ENCODE assay signal across 9 cellular contexts in the genomic region with DNA sequence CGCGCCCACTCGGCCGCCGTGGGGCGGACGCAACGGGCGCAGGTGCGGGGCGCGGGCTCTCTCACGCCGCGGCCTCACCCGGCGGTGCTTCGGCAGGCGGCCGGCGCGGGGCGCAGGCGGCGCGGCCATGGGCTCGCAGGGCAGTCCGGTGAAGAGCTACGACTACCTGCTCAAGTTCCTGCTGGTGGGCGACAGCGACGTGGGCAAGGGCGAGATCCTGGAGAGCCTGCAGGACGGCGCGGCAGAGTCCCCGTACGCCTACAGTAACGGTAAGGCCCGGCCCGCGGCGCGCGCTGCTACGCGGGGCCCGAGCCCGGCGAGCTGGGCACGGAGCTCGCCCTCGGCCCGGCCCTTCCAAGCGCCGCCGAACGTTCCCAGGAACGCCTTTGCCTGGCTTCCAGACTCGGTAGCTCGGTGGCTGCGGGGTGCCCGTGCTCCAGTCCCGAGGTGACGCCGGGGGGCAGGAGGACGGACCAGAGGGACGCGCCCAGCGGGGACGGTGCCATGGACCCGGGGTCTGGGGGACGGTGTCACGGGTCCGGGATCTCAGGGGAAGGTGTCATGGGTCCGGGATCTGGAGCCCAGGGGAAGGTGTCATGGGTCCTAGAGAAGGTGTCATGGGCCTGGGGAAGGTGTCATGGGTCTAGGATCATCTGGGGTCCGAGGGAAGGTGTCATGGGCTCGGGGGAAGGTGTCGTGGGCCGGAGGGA. TPM values are rescaled to one million over a fixed set of nuclear protein-coding genes. Genes with fewer than 3 reads are reported as not detected.
DNase-seq lines count a peak whose midpoint lies in the region; ATAC-seq, FAIRE-seq and TF ChIP-seq lines count a peak whose summit lies in the region.
"Had no signal": no experiment of that assay in that cellular context is flagged by ENCODE, and none has a peak within 500 bp of the region (broad histone marks: within the 10 kb centered on the region; RNA-seq: fewer than 3 reads in every experiment).

No MANE protein-coding gene starts in this region.

- peak overlapping the region; percentile 91 for H3K4me3 Mint-ChIP-seq in natural killer cell

- intact Hi-C loops in natural killer cell (cut with micrococcal nuclease): no loop called here

- FAIRE-seq in frontal cortex (lab: Jason Lieb, UNC): no peak
- FAIRE-seq: colon had no signal

- peak overlapping the region; percentile 92 to 98 for H3K9ac ChIP-seq in duodenal mucosa (ENCODE audit: low read depth in 1 of 2, low read length in 2 of 2)

- peak overlapping the region; percentile 98 to 99 for H3K27ac Mint-ChIP-seq in natural killer cell

- no peaks in the 10 kb centered on the region for H3K9me3 Mint-ChIP-seq in natural killer cell

- no peaks in the 10 kb centered on the region for H3K36me3 Mint-ChIP-seq in natural killer cell

- no peaks in the 10 kb centered on the region for H3K27me3 Mint-ChIP-seq in natural killer cell (ENCODE audit: low read depth in 2 of 2)

- H3K9me3 ChIP-seq in MG63 (no peaks in the 10 kb centered on the region), duodenal mucosa (ENCODE audit: control insufficient read depth in 1 of 2, low read length in 2 of 2) (no peaks in the 10 kb centered on the region)

- H3K4me1 ChIP-seq in duodenal mucosa (ENCODE audit: control insufficient read depth in 1 of 2, insufficient read depth in 2 of 2, low read length in 2 of 2): peaks cover 48 to 61% of the 10 kb centered on the region in 2 donors

- peak overlapping the region; percentile 62 for H3K4me3 ChIP-seq in MG63
- H3K4me3 ChIP-seq in duodenal mucosa (ENCODE audit: low read depth in 1 of 2, low read length in 2 of 2): peak overlapping the region; percentile 79 to 86

- H3K36me3 ChIP-seq in MG63: peaks cover 10% of the 10 kb centered on the region
- no peaks in the 10 kb centered on the region for H3K36me3 ChIP-seq in duodenal mucosa (ENCODE audit: control insufficient read depth in 1 of 2, insufficient read depth in 2 of 2, low read length in 2 of 2)

- no peak for TF ChIP-seq CTCF in natural killer cell (IDR thresholded peaks at IDR 0.05)

- H3K27me3 ChIP-seq in MG63 (no peaks in the 10 kb centered on the region), duodenal mucosa (ENCODE audit: control insufficient read depth in 1 of 2, insufficient read depth in 2 of 2, low read length in 2 of 2) (peaks cover 3 to 4% of the 10 kb centered on the region in 2 donors)

- peak overlapping the region; percentile 87 for H3K27ac ChIP-seq in duodenal mucosa (ENCODE audit: low read depth, low read length)

- peaks cover 17 to 52% of the 10 kb centered on the region in 2 donors for H3K4me1 Mint-ChIP-seq in natural killer cell

- ATAC-seq in natural killer cell: no peak

- DNase-seq in NCI-H1092 treated with DMSO at 0.1 percent for 48 hours (lab: John Stamatoyannopoulos, UW) (peak; percentile 37), NCI-H1092 (lab: John Stamatoyannopoulos, UW) (no peak), MG63 (no peak), natural killer cell (no peak), frontal cortex (ENCODE audit: low spot score in 2 of 2) (no peak), germinal center (ENCODE audit: low spot score) (no peak)
- DNase-seq in stimulated activated CD4-positive, alpha-beta T cell treated with anti-CD3 and anti-CD28 coated beads, Interleukin-4, amount 100 ng/mL, for 4 hours: no peak

RNA-seq across cellular contexts. Expression of gene RAB40C, which starts 0.5 kb away (rescaled TPM):
- 12.4 and 20.8 TPM in 2 replicates for total RNA-seq in MG63 (2014; rRNA removed; shearing (Covaris generic); ENCODE audit: low replicate concordance)
- total RNA-seq in natural killer cell: 10 to 100 TPM; 12.7 to 20.8 (median 20.0) TPM
- total RNA-seq in frontal cortex: 25.3 TPM

RNA-seq across cellular contexts. Expression of gene PIGQ, which starts 20.6 kb away (rescaled TPM):
- 13.1 and 31.7 TPM in 2 replicates for total RNA-seq in MG63 (2014; rRNA removed; shearing (Covaris generic); ENCODE audit: low replicate concordance)
- total RNA-seq in natural killer cell (10 to 100 TPM; 27.6 to 40.5 (median 37.0) TPM), frontal cortex (16.7 TPM)

RNA-seq across cellular contexts. Expression of gene NHLRC4, which starts 23.5 kb away (rescaled TPM):
- total RNA-seq in MG63 (2014; rRNA removed; shearing (Covaris generic); ENCODE audit: low replicate concordance): not detected in 2 replicates
- total RNA-seq in natural killer cell: under 1 TPM; 0.28 to 0.75 (median 0.35) TPM
- total RNA-seq in frontal cortex: 0.41 TPM

RNA-seq across cellular contexts. Expression of gene PRR35, which starts 30.1 kb away (rescaled TPM):
- total RNA-seq in MG63 (2014; rRNA removed; shearing (Covaris generic); ENCODE audit: low replicate concordance): not detected in 2 replicates
- total RNA-seq in natural killer cell: under 1 TPM in 1 of 3 donors, not detected in 2; 0.20 TPM
- not detected for total RNA-seq in frontal cortex

RNA-seq across cellular contexts. Expression of gene WFIKKN1, which starts 40.5 kb away (rescaled TPM):
- not detected in 2 replicates for total RNA-seq in MG63 (2014; rRNA removed; shearing (Covaris generic); ENCODE audit: low replicate concordance)
- total RNA-seq in natural killer cell (1 to 10 TPM in 1 of 3 donors, under 1 TPM in 2; 0.60 to 1.7 (median 0.75) TPM), frontal cortex (0.41 TPM)
